ENCODE assay signal across 9 cellular contexts in genomic region chr10:35216303-35216905, GRCh38.
DNase-seq lines count a peak whose midpoint lies in the region; ATAC-seq and TF ChIP-seq lines count a peak whose summit lies in the region.
"Had no signal": no experiment of that assay in that cellular context is flagged by ENCODE, and none has a peak within 500 bp of the region (broad histone marks: within the 10 kb centered on the region; RNA-seq: fewer than 3 reads in every experiment).

No MANE protein-coding gene starts in this region.

- peaks cover 3% of the 10 kb centered on the region for H3K27me3 Mint-ChIP-seq in activated naive CD8-positive, alpha-beta T cell
- H3K27me3 Mint-ChIP-seq in type B pancreatic cell, result no peaks in the 10 kb centered on the region

- H3K36me3 ChIP-seq in upper lobe of right lung, result no peaks in the 10 kb centered on the region

- no peaks in the 10 kb centered on the region for H3K9me3 ChIP-seq in upper lobe of right lung

- H3K4me1 Mint-ChIP-seq in activated naive CD8-positive, alpha-beta T cell (ENCODE audit: low read depth), result peaks cover 22% of the 10 kb centered on the region
- peaks cover 20% of the 10 kb centered on the region for H3K4me1 Mint-ChIP-seq in type B pancreatic cell (ENCODE audit: unreplicated experiment)

- no peak overlapping the region for H3K27ac ChIP-seq in upper lobe of right lung

- H3K9me3 Mint-ChIP-seq in activated naive CD8-positive, alpha-beta T cell (ENCODE audit: low read depth), result no peaks in the 10 kb centered on the region
- no peaks in the 10 kb centered on the region for H3K9me3 Mint-ChIP-seq in type B pancreatic cell

- TF ChIP-seq CTCF in upper lobe of right lung (IDR thresholded peaks at IDR 0.05), result no peak
- no peak for TF ChIP-seq CTCF in type B pancreatic cell (conservative IDR thresholded peaks at IDR 0.05)

- intact Hi-C loops in Right ventricle myocardium inferior (cut with DNase I), result no loop called here
- intact Hi-C loops in cardiac septum (cut with DNase I), result no loop called here
- intact Hi-C loops in left colon (cut with DNase I, micrococcal nuclease), result loop anchor here (5.0 to 10.0 kb wide), 2 partner anchors 92 to 94 kb away; partner anchors contain the start of gene CREM (in 1 of the 2)
- intact Hi-C loops in upper lobe of right lung (cut with DNase I), result loop anchor here (5.0 kb wide), 1 partner anchor 94 kb away; no protein-coding TSS in a partner anchor

- H3K27ac Mint-ChIP-seq in activated naive CD8-positive, alpha-beta T cell, result peak overlapping the region; percentile 41
- H3K27ac Mint-ChIP-seq in type B pancreatic cell, result no peak overlapping the region

- H3K4me3 ChIP-seq in upper lobe of right lung, result no peak overlapping the region
- H3K4me3 ChIP-seq: coronary artery had no signal

- DNase-seq in Right ventricle myocardium inferior (ENCODE audit: missing footprints) (no peak), cardiac septum (ENCODE audit: low spot score) (no peak), left colon (peak; percentile 26 to 38), upper lobe of right lung (no peak), OCI-M2 (lab: John Stamatoyannopoulos, UW; ENCODE audit: unreplicated experiment) (no peak), type B pancreatic cell (ENCODE audit: extremely low spot score, unreplicated experiment) (no peak)

- H3K27me3 ChIP-seq in upper lobe of right lung, result no peaks in the 10 kb centered on the region

- no peaks in the 10 kb centered on the region for H3K36me3 Mint-ChIP-seq in activated naive CD8-positive, alpha-beta T cell
- H3K36me3 Mint-ChIP-seq in type B pancreatic cell, result peaks cover 1% of the 10 kb centered on the region

- no peak overlapping the region for H3K4me3 Mint-ChIP-seq in activated naive CD8-positive, alpha-beta T cell
- no peak overlapping the region for H3K4me3 Mint-ChIP-seq in type B pancreatic cell

- ATAC-seq in Right ventricle myocardium inferior (peak; percentile 47), left colon (peak; percentile 63), upper lobe of right lung (peak; percentile 74), HG03378 (IDR thresholded peaks at IDR 0.05; ENCODE audit: unreplicated experiment) (no peak)

- peaks cover 22% of the 10 kb centered on the region for H3K4me1 ChIP-seq in upper lobe of right lung

Comparison
In these comparisons a context has a peak if more than half of its experiments do, and no peak if none do; other contexts are left out.
1. DNase-seq: peak in left colon (2 of 2); none in Right ventricle myocardium inferior (single experiment), cardiac septum (single experiment), upper lobe of right lung (single experiment), OCI-M2 (single experiment) and type B pancreatic cell (single experiment).
2. intact Hi-C loops: an anchor here in left colon (5.0 to 10.0 kb wide) and upper lobe of right lung (5.0 kb wide); none called in Right ventricle myocardium inferior and cardiac septum.